Comparison of ENCODE assay signal across 27 cellular contexts in the genomic region with DNA sequence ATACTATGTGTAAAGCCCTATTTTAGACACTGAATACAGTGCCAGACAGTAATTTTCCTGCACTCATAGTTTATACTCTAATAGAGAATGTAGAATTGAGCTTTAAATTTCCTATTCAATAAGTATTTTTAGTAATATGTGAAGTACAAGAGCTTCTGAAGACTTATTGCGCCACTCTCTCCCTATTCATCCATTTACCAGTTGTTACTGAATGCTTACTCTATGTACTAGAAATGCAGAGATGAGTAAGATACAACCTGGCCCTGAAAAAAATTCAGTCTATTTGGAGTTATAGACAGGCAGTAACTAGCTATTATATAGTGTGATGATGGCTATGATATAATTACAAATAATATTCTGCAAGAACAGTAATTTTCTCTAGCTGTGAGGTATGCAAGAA.
"Had no signal": no experiment of that assay in that cellular context is flagged by ENCODE, and none has a peak within 500 bp of the region (broad histone marks: within the 10 kb centered on the region; RNA-seq: fewer than 3 reads in every experiment).

No MANE protein-coding gene starts in this region.

- H3K79me2 ChIP-seq: hepatocyte had no signal

- H3K36me3 ChIP-seq: cardiac muscle cell, gastroesophageal sphincter, neutrophil, stomach, tibial artery had no signal

- H3K27me3 Mint-ChIP-seq: activated naive CD4-positive, alpha-beta T cell treated with anti-CD3 and anti-CD28 coated beads, Interleukin-2, amount 50 U/mL, for 24 hours; activated naive CD8-positive, alpha-beta T cell treated with anti-CD3 and anti-CD28 coated beads, Interleukin-2, amount 50 U/mL, for 24 hours; effector memory CD8-positive, alpha-beta T cell; naive B cell; stimulated activated naive B cell treated with anti-CD40 and anti-IgM and Interleukin-4, amounts not matched to agents 10 μg/mL and 1 μg/mL and 100 μg/mL, for 72 hours had no signal

- H3K9me3 ChIP-seq: gastroesophageal sphincter, neutrophil, stomach, tibial artery had no signal

- H3K9me3 Mint-ChIP-seq: activated naive CD4-positive, alpha-beta T cell treated with anti-CD3 and anti-CD28 coated beads, Interleukin-2, amount 50 U/mL, for 24 hours; activated naive CD8-positive, alpha-beta T cell treated with anti-CD3 and anti-CD28 coated beads, Interleukin-2, amount 50 U/mL, for 24 hours; effector memory CD8-positive, alpha-beta T cell; mesothelial cell of epicardium; naive B cell; nephron progenitor cell; stimulated activated naive B cell treated with anti-CD40 and anti-IgM and Interleukin-4, amounts not matched to agents 10 μg/mL and 1 μg/mL and 100 μg/mL, for 72 hours; T-helper 1 cell treated with Interleukin-12 subunit alpha and Interleukin-12 subunit beta and Interleukin-4 antibody, amounts not matched to agents 30 μg/mL and 1 μg/mL, for 36 hours had no signal

- H3K4me3 ChIP-seq: cardiac muscle cell, gastroesophageal sphincter, hepatocyte, stomach, tibial artery had no signal

- H3K27me3 ChIP-seq: cardiac muscle cell, gastroesophageal sphincter, hepatocyte, neutrophil, stomach, tibial artery had no signal

- H2AFZ ChIP-seq: hepatocyte had no signal

- H3K4me1 ChIP-seq: gastroesophageal sphincter, tibial artery had no signal

- ATAC-seq: activated CD4-positive, CD25-positive, alpha-beta regulatory T cell treated with anti-CD3 and anti-CD28 coated beads, Interleukin-2, amount 50 U/mL, for 24 hours; activated naive CD8-positive, alpha-beta T cell treated with anti-CD3 and anti-CD28 coated beads, Interleukin-2, amount 50 U/mL, for 24 hours; effector memory CD8-positive, alpha-beta T cell; gastroesophageal sphincter; left colon; sciatic nerve; stimulated activated naive B cell treated with anti-CD40 and anti-IgM and Interleukin-4, amounts not matched to agents 10 μg/mL and 1 μg/mL and 100 μg/mL, for 72 hours had no signal

- H3K4me3 Mint-ChIP-seq: activated naive CD4-positive, alpha-beta T cell treated with anti-CD3 and anti-CD28 coated beads, Interleukin-2, amount 50 U/mL, for 24 hours; activated naive CD8-positive, alpha-beta T cell treated with anti-CD3 and anti-CD28 coated beads, Interleukin-2, amount 50 U/mL, for 24 hours; effector memory CD8-positive, alpha-beta T cell; mesothelial cell of epicardium; naive B cell; nephron progenitor cell; stimulated activated naive B cell treated with anti-CD40 and anti-IgM and Interleukin-4, amounts not matched to agents 10 μg/mL and 1 μg/mL and 100 μg/mL, for 72 hours; T-helper 1 cell treated with Interleukin-12 subunit alpha and Interleukin-12 subunit beta and Interleukin-4 antibody, amounts not matched to agents 30 μg/mL and 1 μg/mL, for 36 hours had no signal

- H3K27ac ChIP-seq: cardiac muscle cell, gastroesophageal sphincter, hepatocyte, neutrophil, stomach, tibial artery, VCaP had no signal

- H3K4me2 ChIP-seq: hepatocyte had no signal

- DNase-seq: activated CD4-positive, alpha-beta T cell treated with anti-CD3 and anti-CD28 coated beads for 48 hours; activated CD4-positive, alpha-beta T cell treated with anti-CD3 and anti-CD28 coated beads, Interleukin-2, amount 50 U/mL, for 48 hours; activated CD8-positive, alpha-beta memory T cell treated with anti-CD3 and anti-CD28 coated beads for 24 hours; activated naive CD8-positive, alpha-beta T cell treated with anti-CD3 and anti-CD28 coated beads, Interleukin-2, amount 50 U/mL, for 24 hours; anterior cingulate cortex; cortex of kidney; effector memory CD8-positive, alpha-beta T cell; kidney; left colon; naive B cell; nephron progenitor cell; stimulated activated CD4-positive, alpha-beta T cell treated with anti-CD3 and anti-CD28 coated beads, Interleukin-15, amount 100 ng/mL, for 24 hours; stimulated activated CD4-positive, alpha-beta T cell treated with anti-CD3 and anti-CD28 coated beads, Interleukin-2, amount 100 ng/mL, for 24 hours; stimulated activated naive B cell treated with anti-CD40 and anti-IgM and Interleukin-4, amounts not matched to agents 10 μg/mL and 1 μg/mL and 100 μg/mL, for 72 hours; stomach; T-helper 9 cell; tibial artery had no signal

- H3K4me1 Mint-ChIP-seq: activated naive CD8-positive, alpha-beta T cell treated with anti-CD3 and anti-CD28 coated beads, Interleukin-2, amount 50 U/mL, for 24 hours; nephron progenitor cell had no signal

- H3K27ac Mint-ChIP-seq: activated naive CD4-positive, alpha-beta T cell treated with anti-CD3 and anti-CD28 coated beads, Interleukin-2, amount 50 U/mL, for 24 hours; activated naive CD8-positive, alpha-beta T cell treated with anti-CD3 and anti-CD28 coated beads, Interleukin-2, amount 50 U/mL, for 24 hours; effector memory CD8-positive, alpha-beta T cell; mesothelial cell of epicardium; nephron progenitor cell; stimulated activated naive B cell treated with anti-CD40 and anti-IgM and Interleukin-4, amounts not matched to agents 10 μg/mL and 1 μg/mL and 100 μg/mL, for 72 hours; T-helper 1 cell treated with Interleukin-12 subunit alpha and Interleukin-12 subunit beta and Interleukin-4 antibody, amounts not matched to agents 30 μg/mL and 1 μg/mL, for 36 hours had no signal

- H3K36me3 Mint-ChIP-seq: activated naive CD4-positive, alpha-beta T cell treated with anti-CD3 and anti-CD28 coated beads, Interleukin-2, amount 50 U/mL, for 24 hours; mesothelial cell of epicardium had no signal
